In genomic region chr4:140993969-140994459, GRCh38 we compare ENCODE assay signal across 19 cellular contexts.
"Had no signal": no experiment of that assay in that cellular context is flagged by ENCODE, and none has a peak within 500 bp of the region (broad histone marks: within the 10 kb centered on the region; RNA-seq: fewer than 3 reads in every experiment).

No MANE protein-coding gene starts in this region.

- H3K27me3 ChIP-seq: brain microvascular endothelial cell, hepatocyte had no signal

- H3K36me3 Mint-ChIP-seq: activated naive CD8-positive, alpha-beta T cell; stimulated activated memory B cell treated with anti-CD40 and anti-IgM and Interleukin-4, amounts not matched to agents 10 μg/mL and 1 μg/mL and 100 μg/mL, for 72 hours had no signal

- H3K27ac Mint-ChIP-seq: activated CD4-positive, alpha-beta memory T cell treated with anti-CD3 and anti-CD28 coated beads, Interleukin-2, amount 10 ng/mL, durations not matched to agents 7 days and 5 days; activated CD4-positive, alpha-beta T cell treated with anti-CD3 and anti-CD28 coated beads for 36 hours; activated naive CD8-positive, alpha-beta T cell; effector memory CD8-positive, alpha-beta T cell; progenitor cell of endocrine pancreas; stimulated activated memory B cell treated with anti-CD40 and anti-IgM and Interleukin-4, amounts not matched to agents 10 μg/mL and 1 μg/mL and 100 μg/mL, for 72 hours; T-helper 17 cell had no signal

- H3K4me3 Mint-ChIP-seq: activated CD4-positive, alpha-beta memory T cell treated with anti-CD3 and anti-CD28 coated beads, Interleukin-2, amount 10 ng/mL, durations not matched to agents 7 days and 5 days; activated CD4-positive, alpha-beta T cell treated with anti-CD3 and anti-CD28 coated beads for 36 hours; activated naive CD8-positive, alpha-beta T cell; activated T-cell treated with anti-CD3 and anti-CD28 coated beads, Interleukin-2, amount 50 U/mL, for 4 hours; effector memory CD8-positive, alpha-beta T cell; nephron; stimulated activated memory B cell treated with anti-CD40 and anti-IgM and Interleukin-4, amounts not matched to agents 10 μg/mL and 1 μg/mL and 100 μg/mL, for 72 hours; T-helper 17 cell had no signal

- H3K36me3 ChIP-seq: brain microvascular endothelial cell had no signal

- H3K27ac ChIP-seq: brain microvascular endothelial cell, hepatocyte had no signal

- DNase-seq: activated CD4-positive, alpha-beta memory T cell treated with anti-CD3 and anti-CD28 coated beads, Interleukin-2, amount 10 ng/mL, durations not matched to agents 7 days and 5 days; activated CD4-positive, alpha-beta T cell treated with anti-CD3 and anti-CD28 coated beads for 36 hours; activated gamma-delta T cell treated with Interleukin-2 at 50 U/mL for 16 hours; activated T-cell treated with anti-CD3 and anti-CD28 coated beads, Interleukin-2, amount 50 U/mL, for 4 hours; amygdala; brain microvascular endothelial cell; cerebellar nuclear complex; dermis blood vessel endothelial cell; effector memory CD8-positive, alpha-beta T cell; islet precursor cell; occipital lobe; stimulated activated CD4-positive, alpha-beta T cell treated with anti-CD3 and anti-CD28 coated beads, Interleukin-12 subunit alpha, Interleukin-12 subunit beta, amount 100 ng/mL, for 4 hours; substantia nigra; T-helper 17 cell had no signal

- H3K27me3 Mint-ChIP-seq: activated CD4-positive, alpha-beta memory T cell treated with anti-CD3 and anti-CD28 coated beads, Interleukin-2, amount 10 ng/mL, durations not matched to agents 7 days and 5 days; activated CD4-positive, alpha-beta T cell treated with anti-CD3 and anti-CD28 coated beads for 36 hours; effector memory CD8-positive, alpha-beta T cell; progenitor cell of endocrine pancreas; T-helper 17 cell had no signal

- ATAC-seq: activated CD4-positive, alpha-beta T cell treated with anti-CD3 and anti-CD28 coated beads for 36 hours; activated T-cell treated with anti-CD3 and anti-CD28 coated beads, Interleukin-2, amount 50 U/mL, for 4 hours; effector memory CD8-positive, alpha-beta T cell; stimulated activated memory B cell treated with anti-CD40 and anti-IgM and Interleukin-4, amounts not matched to agents 10 μg/mL and 1 μg/mL and 100 μg/mL, for 72 hours; T-helper 17 cell had no signal

- H3K4me3 ChIP-seq: hepatocyte had no signal

- H3K4me1 Mint-ChIP-seq: activated CD4-positive, alpha-beta memory T cell treated with anti-CD3 and anti-CD28 coated beads, Interleukin-2, amount 10 ng/mL, durations not matched to agents 7 days and 5 days; activated CD4-positive, alpha-beta T cell treated with anti-CD3 and anti-CD28 coated beads for 36 hours; stimulated activated memory B cell treated with anti-CD40 and anti-IgM and Interleukin-4, amounts not matched to agents 10 μg/mL and 1 μg/mL and 100 μg/mL, for 72 hours; T-helper 17 cell had no signal

- H3K9me3 Mint-ChIP-seq: activated CD4-positive, alpha-beta memory T cell treated with anti-CD3 and anti-CD28 coated beads, Interleukin-2, amount 10 ng/mL, durations not matched to agents 7 days and 5 days; activated T-cell treated with anti-CD3 and anti-CD28 coated beads, Interleukin-2, amount 50 U/mL, for 4 hours; nephron had no signal
